In the genomic region with DNA sequence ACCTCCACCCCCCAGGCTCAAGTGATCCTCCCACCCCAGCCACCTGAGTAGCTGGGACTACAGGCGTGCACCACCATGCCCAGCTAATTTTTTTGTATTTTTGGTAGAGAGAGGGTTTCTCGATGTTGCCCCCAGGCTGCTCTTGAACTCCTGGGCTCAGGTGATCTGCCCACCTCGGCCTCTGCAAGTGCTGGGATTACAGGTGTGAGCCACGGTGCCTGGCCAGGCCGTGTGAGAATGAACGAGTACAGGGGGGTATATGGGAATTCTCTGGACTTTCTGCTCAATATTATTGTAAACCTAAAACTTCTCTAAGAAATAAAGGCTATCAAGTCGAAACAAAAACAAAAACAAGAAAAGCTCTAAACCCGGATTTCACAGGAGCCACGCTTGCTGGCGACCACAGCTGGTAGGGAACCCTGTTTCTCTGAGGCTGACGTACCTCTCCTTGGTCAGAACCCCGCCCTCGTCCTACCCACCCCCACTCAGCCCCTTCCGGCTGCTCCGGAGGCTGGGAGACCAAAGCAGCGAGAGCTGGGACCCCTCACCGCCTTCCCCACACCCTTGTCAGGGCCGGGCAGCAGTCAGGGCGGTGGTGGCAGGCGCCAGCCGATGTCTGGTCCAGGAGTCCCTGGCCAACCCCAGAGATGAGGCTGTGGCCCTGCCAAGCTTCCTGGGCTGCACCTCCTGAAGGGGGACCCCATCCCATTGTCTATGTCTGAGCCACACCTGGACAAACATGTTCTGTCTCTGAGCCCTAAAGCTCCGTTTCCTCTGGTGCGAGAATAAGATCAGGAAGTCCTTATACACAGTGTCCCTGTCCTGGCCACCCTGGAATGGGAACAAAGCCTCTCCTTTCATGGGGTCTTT, we compare ENCODE assay signal across 19 cellular contexts. TPM values are rescaled to one million over a fixed set of nuclear protein-coding genes. Genes with fewer than 3 reads are reported as not detected.
"Had no signal": no experiment of that assay in that cellular context is flagged by ENCODE, and none has a peak within 500 bp of the region (broad histone marks: within the 10 kb centered on the region; RNA-seq: fewer than 3 reads in every experiment).

No MANE protein-coding gene starts in this region.

- H3K4me3 Mint-ChIP-seq: activated naive CD8-positive, alpha-beta T cell treated with anti-CD3 and anti-CD28 coated beads, Interleukin-2, amount 10 ng/mL, durations not matched to agents 7 days and 5 days; activated T-helper 1 cell treated with anti-CD3 and anti-CD28 coated beads, Interleukin-12 subunit alpha, Interleukin-12 subunit beta, Interleukin-2, Interleukin-4 antibody, amounts not matched to agents 30 ng/mL and 10 ng/mL and 1 ng/mL, durations not matched to agents 14 hours and 24 hours and 36 hours; dendritic cell treated with granulocyte-macrophage colony-stimulating factor and Interleukin-4, amounts not matched to agents 40 ng/mL and 50 ng/mL, for 4 days; mesothelial cell of epicardium; T-helper 2 cell treated with Interferon-gamma antibody and Interleukin-4, amounts not matched to agents 5 μg/mL and 100 μg/mL, for 36 hours had no signal

- H3K27ac Mint-ChIP-seq: activated naive CD8-positive, alpha-beta T cell treated with anti-CD3 and anti-CD28 coated beads, Interleukin-2, amount 10 ng/mL, durations not matched to agents 7 days and 5 days; activated T-helper 1 cell treated with anti-CD3 and anti-CD28 coated beads, Interleukin-12 subunit alpha, Interleukin-12 subunit beta, Interleukin-2, Interleukin-4 antibody, amounts not matched to agents 30 ng/mL and 10 ng/mL and 1 ng/mL, durations not matched to agents 14 hours and 24 hours and 36 hours; dendritic cell treated with granulocyte-macrophage colony-stimulating factor and Interleukin-4, amounts not matched to agents 40 ng/mL and 50 ng/mL, for 4 days; mesothelial cell of epicardium; T-helper 2 cell treated with Interferon-gamma antibody and Interleukin-4, amounts not matched to agents 5 μg/mL and 100 μg/mL, for 36 hours had no signal

- H3K9me3 Mint-ChIP-seq: activated naive CD8-positive, alpha-beta T cell treated with anti-CD3 and anti-CD28 coated beads, Interleukin-2, amount 10 ng/mL, durations not matched to agents 7 days and 5 days; activated T-helper 1 cell treated with anti-CD3 and anti-CD28 coated beads, Interleukin-12 subunit alpha, Interleukin-12 subunit beta, Interleukin-2, Interleukin-4 antibody, amounts not matched to agents 30 ng/mL and 10 ng/mL and 1 ng/mL, durations not matched to agents 14 hours and 24 hours and 36 hours; dendritic cell treated with granulocyte-macrophage colony-stimulating factor and Interleukin-4, amounts not matched to agents 40 ng/mL and 50 ng/mL, for 4 days; mesothelial cell of epicardium; T-helper 2 cell treated with Interferon-gamma antibody and Interleukin-4, amounts not matched to agents 5 μg/mL and 100 μg/mL, for 36 hours had no signal

- H3K4me1 Mint-ChIP-seq: activated naive CD8-positive, alpha-beta T cell treated with anti-CD3 and anti-CD28 coated beads, Interleukin-2, amount 10 ng/mL, durations not matched to agents 7 days and 5 days; mesothelial cell of epicardium had no signal

- H3K27ac ChIP-seq: brain microvascular endothelial cell, epithelial cell of prostate, stomach, testis, upper lobe of left lung had no signal

- DNase-seq: activated CD4-positive, alpha-beta T cell treated with anti-CD3 and anti-CD28 coated beads, Interleukin-2, amount 50 U/mL, for 1 hour; activated naive CD4-positive, alpha-beta T cell; activated naive CD8-positive, alpha-beta T cell treated with anti-CD3 and anti-CD28 coated beads, Interleukin-2, amount 10 ng/mL, durations not matched to agents 7 days and 5 days; brain microvascular endothelial cell; effector memory CD4-positive, alpha-beta T cell; foreskin melanocyte; head of caudate nucleus; testis; upper lobe of left lung had no signal

- H3K4me1 ChIP-seq: testis had no signal

- H3K4me3 ChIP-seq: lung, stomach, testis, upper lobe of left lung had no signal

- H3K36me3 ChIP-seq: brain microvascular endothelial cell, stomach, upper lobe of left lung had no signal

- H3K9me3 ChIP-seq: stomach, testis, upper lobe of left lung had no signal

- H3K36me3 Mint-ChIP-seq: activated naive CD8-positive, alpha-beta T cell treated with anti-CD3 and anti-CD28 coated beads, Interleukin-2, amount 10 ng/mL, durations not matched to agents 7 days and 5 days; mesothelial cell of epicardium had no signal

- H3K27me3 ChIP-seq: brain microvascular endothelial cell, testis, upper lobe of left lung had no signal

RNA-seq across cellular contexts. Expression of a gene that starts 52.1 kb away (rescaled TPM):
- total RNA-seq: activated CD8-positive, alpha-beta memory T cell treated with anti-CD3 and anti-CD28 coated beads for 36 hours; activated naive CD8-positive, alpha-beta T cell treated with anti-CD3 and anti-CD28 coated beads, Interleukin-2, amount 10 ng/mL, durations not matched to agents 7 days and 5 days; activated T-helper 1 cell treated with anti-CD3 and anti-CD28 coated beads, Interleukin-12 subunit alpha, Interleukin-12 subunit beta, Interleukin-2, Interleukin-4 antibody, amounts not matched to agents 30 ng/mL and 10 ng/mL and 1 ng/mL, durations not matched to agents 14 hours and 24 hours and 36 hours; fibroblast of lung; lung; mesothelial cell of epicardium; myocyte; stomach; testis; upper lobe of left lung had no signal
- polyA plus RNA-seq: fibroblast of lung, lung, stomach had no signal
